ENCODE assay signal across 1 cellular context in the genomic region with DNA sequence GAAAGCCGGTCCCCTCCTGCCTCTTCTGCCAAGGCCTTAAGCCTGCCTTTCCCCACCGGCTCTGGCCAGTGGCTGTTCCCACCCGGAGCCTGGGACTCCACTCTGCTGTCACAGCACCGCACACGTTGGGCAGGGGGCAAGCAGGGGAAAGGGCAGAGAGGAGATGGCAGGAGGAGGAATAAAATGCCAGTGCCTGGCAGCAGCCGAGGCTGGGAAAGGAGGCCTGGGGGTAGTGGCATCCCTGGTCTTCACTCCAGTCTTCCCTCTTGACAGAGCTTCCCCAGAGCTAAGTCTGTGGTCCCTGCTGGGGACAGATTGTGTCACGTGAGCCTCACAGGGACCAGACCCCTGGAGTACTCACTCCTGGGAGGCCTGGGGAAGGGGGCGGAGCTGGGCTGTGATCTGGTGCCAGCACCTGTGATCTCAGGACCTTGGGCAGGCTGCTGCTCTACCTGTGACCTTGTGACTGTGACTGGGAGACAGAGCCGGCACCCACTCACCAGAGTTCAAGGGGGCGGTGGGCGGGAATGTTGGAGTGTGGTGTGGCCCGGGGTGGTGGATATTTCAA.
TF ChIP-seq lines count a peak whose summit lies in the region.

No MANE protein-coding gene starts in this region.

TF ChIP-seq in HepG2, 621 proteins besides CTCF, POLR2A, EP300 and RAD21 (continued from another document and continues in another):
- TF ChIP-seq, protein P1, sequence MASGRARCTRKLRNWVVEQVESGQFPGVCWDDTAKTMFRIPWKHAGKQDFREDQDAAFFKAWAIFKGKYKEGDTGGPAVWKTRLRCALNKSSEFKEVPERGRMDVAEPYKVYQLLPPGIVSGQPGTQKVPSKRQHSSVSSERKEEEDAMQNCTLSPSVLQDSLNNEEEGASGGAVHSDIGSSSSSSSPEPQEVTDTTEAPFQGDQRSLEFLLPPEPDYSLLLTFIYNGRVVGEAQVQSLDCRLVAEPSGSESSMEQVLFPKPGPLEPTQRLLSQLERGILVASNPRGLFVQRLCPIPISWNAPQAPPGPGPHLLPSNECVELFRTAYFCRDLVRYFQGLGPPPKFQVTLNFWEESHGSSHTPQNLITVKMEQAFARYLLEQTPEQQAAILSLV (CRISPR knock-in tag; IDR thresholded peaks at IDR 0.05; ENCODE audit: borderline replicate concordance), result 0 out of 2 replicates have a peak, but pooled peaks have one; percentile 81
- TF ChIP-seq ZNF558 (CRISPR knock-in tag; IDR thresholded peaks at IDR 0.05; ENCODE audit: borderline replicate concordance) (peak; percentile 96), STAG1 (CRISPR knock-in tag; IDR thresholded peaks at IDR 0.05) (peak; percentile 34; the same call in 1 of the 2 replicates), ZNF605 (CRISPR knock-in tag; IDR thresholded peaks at IDR 0.05) (peak; percentile 72; the same call in 1 of the 2 replicates), THYN1 (CRISPR knock-in tag; IDR thresholded peaks at IDR 0.05; ENCODE audit: borderline replicate concordance, low read depth) (no peak), ZNF574 (CRISPR knock-in tag; IDR thresholded peaks at IDR 0.05) (peak; percentile 83), ZNF12 (CRISPR knock-in tag; IDR thresholded peaks at IDR 0.05) (peak; percentile 70; the same call in 1 of the 2 replicates), SYNCRIP (IDR thresholded peaks at IDR 0.05; ENCODE audit: insufficient read depth, low read depth, low read length) (no peak), ZSCAN21 (CRISPR knock-in tag; IDR thresholded peaks at IDR 0.05; ENCODE audit: borderline replicate concordance) (peak; percentile 60; the same call in 1 of the 2 replicates), HMGA1 (CRISPR knock-in tag; conservative IDR thresholded peaks at IDR 0.05) (no peak), HOXA3 (CRISPR knock-in tag; IDR thresholded peaks at IDR 0.05) (peak; percentile 89), MAF1 (CRISPR knock-in tag; IDR thresholded peaks at IDR 0.05; ENCODE audit: borderline replicate concordance) (peak; percentile 49; the same call in 1 of the 2 replicates), ZNF264 (CRISPR knock-in tag; IDR thresholded peaks at IDR 0.05) (peak; percentile 90), GATA4 (IDR thresholded peaks at IDR 0.05; ENCODE audit: borderline replicate concordance, low read depth) (peak; percentile 44; the same call in 1 of the 2 replicates), HDAC2 (CRISPR knock-in tag; IDR thresholded peaks at IDR 0.05) (peak; percentile 92), U2AF1 (optimal IDR thresholded peaks at IDR 0.05; ENCODE audit: low read depth, low read length) (no peak), MYC (CRISPR knock-in tag; IDR thresholded peaks at IDR 0.05; ENCODE audit: borderline replicate concordance) (peak; percentile 85), ZBTB38 (CRISPR knock-in tag; IDR thresholded peaks at IDR 0.05) (peak; percentile 82), IKZF4 (CRISPR knock-in tag; IDR thresholded peaks at IDR 0.05; ENCODE audit: borderline replicate concordance, low read depth, not compliant biosample characterization) (peak; percentile 39), KDM6A (CRISPR knock-in tag; IDR thresholded peaks at IDR 0.05; ENCODE audit: low read depth) (no peak; the same call in 1 of the 2 replicates), ZNF709 (CRISPR knock-in tag; IDR thresholded peaks at IDR 0.05) (no peak), ZNF230 (CRISPR knock-in tag; IDR thresholded peaks at IDR 0.05) (peak; percentile 85; the same call in 1 of the 2 replicates), SCMH1 (CRISPR knock-in tag; IDR thresholded peaks at IDR 0.05; ENCODE audit: borderline replicate concordance) (no peak), MAFK (conservative IDR thresholded peaks at IDR 0.05 in 1 of 2, IDR thresholded peaks at IDR 0.05 in 1 of 2; ENCODE audit: low read length in 2 of 2) (no peak), TBL1XR1 (IDR thresholded peaks at IDR 0.05; ENCODE audit: borderline replicate concordance, low read length, partially characterized antibody) (peak; percentile 69), KDM5B (CRISPR knock-in tag; IDR thresholded peaks at IDR 0.05; ENCODE audit: borderline replicate concordance) (no peak; the same call in 1 of the 2 replicates), AGO2 (optimal IDR thresholded peaks at IDR 0.05; ENCODE audit: low read depth, low read length) (peak; percentile 55), ZNF292 (CRISPR knock-in tag; IDR thresholded peaks at IDR 0.05; ENCODE audit: borderline replicate concordance, low read depth) (peak; percentile 89; the same call in 1 of the 2 replicates), ESRRA (CRISPR knock-in tag; IDR thresholded peaks at IDR 0.05; ENCODE audit: low read depth) (peak; percentile 99), ATAD3A (CRISPR knock-in tag; IDR thresholded peaks at IDR 0.05) (no peak), ZNF850 (CRISPR knock-in tag; conservative IDR thresholded peaks at IDR 0.05) (0 out of 2 replicates have a peak, but pooled peaks have one; percentile 58), SALL1 (CRISPR knock-in tag; IDR thresholded peaks at IDR 0.05) (peak; percentile 94), ZFP82 (CRISPR knock-in tag; IDR thresholded peaks at IDR 0.05; ENCODE audit: borderline replicate concordance) (no peak; the same call in 1 of the 2 replicates), YY1 (IDR thresholded peaks at IDR 0.05; ENCODE audit: insufficient read depth, insufficient replicate concordance, low read depth, low read length) (peak; percentile 30)
- TF ChIP-seq, protein P2, sequence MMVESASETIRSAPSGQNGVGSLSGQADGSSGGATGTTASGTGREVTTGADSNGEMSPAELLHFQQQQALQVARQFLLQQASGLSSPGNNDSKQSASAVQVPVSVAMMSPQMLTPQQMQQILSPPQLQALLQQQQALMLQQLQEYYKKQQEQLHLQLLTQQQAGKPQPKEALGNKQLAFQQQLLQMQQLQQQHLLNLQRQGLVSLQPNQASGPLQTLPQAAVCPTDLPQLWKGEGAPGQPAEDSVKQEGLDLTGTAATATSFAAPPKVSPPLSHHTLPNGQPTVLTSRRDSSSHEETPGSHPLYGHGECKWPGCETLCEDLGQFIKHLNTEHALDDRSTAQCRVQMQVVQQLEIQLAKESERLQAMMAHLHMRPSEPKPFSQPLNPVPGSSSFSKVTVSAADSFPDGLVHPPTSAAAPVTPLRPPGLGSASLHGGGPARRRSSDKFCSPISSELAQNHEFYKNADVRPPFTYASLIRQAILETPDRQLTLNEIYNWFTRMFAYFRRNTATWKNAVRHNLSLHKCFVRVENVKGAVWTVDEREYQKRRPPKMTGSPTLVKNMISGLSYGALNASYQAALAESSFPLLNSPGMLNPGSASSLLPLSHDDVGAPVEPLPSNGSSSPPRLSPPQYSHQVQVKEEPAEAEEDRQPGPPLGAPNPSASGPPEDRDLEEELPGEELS (CRISPR knock-in tag; IDR thresholded peaks at IDR 0.05), result peak; percentile 84
- TF ChIP-seq, protein P3, sequence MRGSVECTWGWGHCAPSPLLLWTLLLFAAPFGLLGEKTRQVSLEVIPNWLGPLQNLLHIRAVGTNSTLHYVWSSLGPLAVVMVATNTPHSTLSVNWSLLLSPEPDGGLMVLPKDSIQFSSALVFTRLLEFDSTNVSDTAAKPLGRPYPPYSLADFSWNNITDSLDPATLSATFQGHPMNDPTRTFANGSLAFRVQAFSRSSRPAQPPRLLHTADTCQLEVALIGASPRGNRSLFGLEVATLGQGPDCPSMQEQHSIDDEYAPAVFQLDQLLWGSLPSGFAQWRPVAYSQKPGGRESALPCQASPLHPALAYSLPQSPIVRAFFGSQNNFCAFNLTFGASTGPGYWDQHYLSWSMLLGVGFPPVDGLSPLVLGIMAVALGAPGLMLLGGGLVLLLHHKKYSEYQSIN (CRISPR knock-in tag; IDR thresholded peaks at IDR 0.05; ENCODE audit: borderline replicate concordance), result no peak
- TF ChIP-seq, protein P4, sequence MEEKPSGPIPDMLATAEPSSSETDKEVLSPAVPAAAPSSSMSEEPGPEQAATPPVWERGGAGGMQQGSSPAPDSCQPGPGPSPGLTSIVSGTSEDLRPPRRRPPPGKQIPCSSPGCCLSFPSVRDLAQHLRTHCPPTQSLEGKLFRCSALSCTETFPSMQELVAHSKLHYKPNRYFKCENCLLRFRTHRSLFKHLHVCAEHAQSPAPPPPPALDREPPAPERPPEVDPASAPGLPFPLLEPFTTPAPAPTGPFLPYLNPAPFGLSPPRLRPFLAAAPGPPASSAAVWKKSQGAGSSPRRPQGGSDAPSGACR (CRISPR knock-in tag; IDR thresholded peaks at IDR 0.05), result peak; percentile 86
- TF ChIP-seq, protein P5, sequence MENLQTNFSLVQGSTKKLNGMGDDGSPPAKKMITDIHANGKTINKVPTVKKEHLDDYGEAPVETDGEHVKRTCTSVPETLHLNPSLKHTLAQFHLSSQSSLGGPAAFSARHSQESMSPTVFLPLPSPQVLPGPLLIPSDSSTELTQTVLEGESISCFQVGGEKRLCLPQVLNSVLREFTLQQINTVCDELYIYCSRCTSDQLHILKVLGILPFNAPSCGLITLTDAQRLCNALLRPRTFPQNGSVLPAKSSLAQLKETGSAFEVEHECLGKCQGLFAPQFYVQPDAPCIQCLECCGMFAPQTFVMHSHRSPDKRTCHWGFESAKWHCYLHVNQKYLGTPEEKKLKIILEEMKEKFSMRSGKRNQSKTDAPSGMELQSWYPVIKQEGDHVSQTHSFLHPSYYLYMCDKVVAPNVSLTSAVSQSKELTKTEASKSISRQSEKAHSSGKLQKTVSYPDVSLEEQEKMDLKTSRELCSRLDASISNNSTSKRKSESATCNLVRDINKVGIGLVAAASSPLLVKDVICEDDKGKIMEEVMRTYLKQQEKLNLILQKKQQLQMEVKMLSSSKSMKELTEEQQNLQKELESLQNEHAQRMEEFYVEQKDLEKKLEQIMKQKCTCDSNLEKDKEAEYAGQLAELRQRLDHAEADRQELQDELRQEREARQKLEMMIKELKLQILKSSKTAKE (CRISPR knock-in tag; IDR thresholded peaks at IDR 0.05; ENCODE audit: borderline replicate concordance), result peak; percentile 97
- TF ChIP-seq, protein P6, sequence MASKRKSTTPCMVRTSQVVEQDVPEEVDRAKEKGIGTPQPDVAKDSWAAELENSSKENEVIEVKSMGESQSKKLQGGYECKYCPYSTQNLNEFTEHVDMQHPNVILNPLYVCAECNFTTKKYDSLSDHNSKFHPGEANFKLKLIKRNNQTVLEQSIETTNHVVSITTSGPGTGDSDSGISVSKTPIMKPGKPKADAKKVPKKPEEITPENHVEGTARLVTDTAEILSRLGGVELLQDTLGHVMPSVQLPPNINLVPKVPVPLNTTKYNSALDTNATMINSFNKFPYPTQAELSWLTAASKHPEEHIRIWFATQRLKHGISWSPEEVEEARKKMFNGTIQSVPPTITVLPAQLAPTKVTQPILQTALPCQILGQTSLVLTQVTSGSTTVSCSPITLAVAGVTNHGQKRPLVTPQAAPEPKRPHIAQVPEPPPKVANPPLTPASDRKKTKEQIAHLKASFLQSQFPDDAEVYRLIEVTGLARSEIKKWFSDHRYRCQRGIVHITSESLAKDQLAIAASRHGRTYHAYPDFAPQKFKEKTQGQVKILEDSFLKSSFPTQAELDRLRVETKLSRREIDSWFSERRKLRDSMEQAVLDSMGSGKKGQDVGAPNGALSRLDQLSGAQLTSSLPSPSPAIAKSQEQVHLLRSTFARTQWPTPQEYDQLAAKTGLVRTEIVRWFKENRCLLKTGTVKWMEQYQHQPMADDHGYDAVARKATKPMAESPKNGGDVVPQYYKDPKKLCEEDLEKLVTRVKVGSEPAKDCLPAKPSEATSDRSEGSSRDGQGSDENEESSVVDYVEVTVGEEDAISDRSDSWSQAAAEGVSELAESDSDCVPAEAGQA (IDR thresholded peaks at IDR 0.05; ENCODE audit: low read depth), result no peak
- TF ChIP-seq, protein P6 (CRISPR knock-in tag; IDR thresholded peaks at IDR 0.05; ENCODE audit: borderline replicate concordance), result no peak
